ENCODE assay signal across 8 cellular contexts in genomic region chr17:74452841-74453661, GRCh38. TPM values are rescaled to one million over a fixed set of nuclear protein-coding genes. Genes with fewer than 3 reads are reported as not detected.
DNase-seq lines count a peak whose midpoint lies in the region; ATAC-seq and TF ChIP-seq lines count a peak whose summit lies in the region.

No MANE protein-coding gene starts in this region.

- no peak for TF ChIP-seq CTCF in GM10248 (IDR thresholded peaks at IDR 0.05; ENCODE audit: control extremely low read depth, extremely low read depth, low read depth, missing control alignments)

- H3K9me3 ChIP-seq in HUES48 (ENCODE audit: control insufficient read depth, insufficient read depth, low read length) (no peaks in the 10 kb centered on the region), iPS-18c (ENCODE audit: control insufficient read depth, insufficient read depth, low read length) (no peaks in the 10 kb centered on the region), skeletal muscle tissue (ENCODE audit: control insufficient read depth in 3 of 3, low read length in 3 of 3) (no peaks in the 10 kb centered on the region)

- no peaks in the 10 kb centered on the region for H3K36me3 Mint-ChIP-seq in activated CD4-positive, alpha-beta memory T cell treated with anti-CD3 and anti-CD28 coated beads for 36 hours

- intact Hi-C loops in activated CD4-positive, alpha-beta memory T cell treated with anti-CD3 and anti-CD28 coated beads for 36 hours (cut with micrococcal nuclease): no loop called here

- peaks cover 3% of the 10 kb centered on the region for H3K27me3 Mint-ChIP-seq in activated CD4-positive, alpha-beta memory T cell treated with anti-CD3 and anti-CD28 coated beads for 36 hours

- H3K9ac ChIP-seq in HUES48 (ENCODE audit: low read depth, low read length) (no peak overlapping the region), skeletal muscle tissue (ENCODE audit: low read depth in 1 of 3, low read length in 3 of 3) (peak overlapping the region; percentile 72 to 92 (median 75))

- H3K27me3 ChIP-seq in HUES48 (ENCODE audit: control insufficient read depth, insufficient read depth, low read length) (peaks cover 20% of the 10 kb centered on the region), skeletal muscle tissue (ENCODE audit: control insufficient read depth in 3 of 3, insufficient read depth in 3 of 3, low read length in 3 of 3) (no peaks in the 10 kb centered on the region)

- H3K4me3 Mint-ChIP-seq in activated CD4-positive, alpha-beta memory T cell treated with anti-CD3 and anti-CD28 coated beads for 36 hours: peak overlapping the region; percentile 7

- DNase-seq in activated CD4-positive, alpha-beta memory T cell treated with anti-CD3 and anti-CD28 coated beads for 36 hours: no peak
- DNase-seq in KBM-7 (no peak), NK-92 (lab: John Stamatoyannopoulos, UW; ENCODE audit: unreplicated experiment) (no peak), GM10248 (ENCODE audit: extremely low spot score) (no peak)

- H3K36me3 ChIP-seq in HUES48 (ENCODE audit: control insufficient read depth, insufficient read depth, low read length): no peaks in the 10 kb centered on the region
- no peaks in the 10 kb centered on the region for H3K36me3 ChIP-seq in skeletal muscle tissue (ENCODE audit: control insufficient read depth in 3 of 3, insufficient read depth in 3 of 3, low read length in 3 of 3)

- H3K4me1 ChIP-seq in HUES48 (ENCODE audit: control insufficient read depth, insufficient read depth, low read length): peaks cover 28% of the 10 kb centered on the region
- peaks cover 58 to 77% (median 74%) of the 10 kb centered on the region in 3 donors for H3K4me1 ChIP-seq in skeletal muscle tissue (ENCODE audit: control insufficient read depth in 3 of 3, insufficient read depth in 3 of 3, low read length in 3 of 3)

- H3K9me3 Mint-ChIP-seq in activated CD4-positive, alpha-beta memory T cell treated with anti-CD3 and anti-CD28 coated beads for 36 hours: no peaks in the 10 kb centered on the region

- in situ Hi-C loops in KBM-7 (cut with MboI; ENCODE audit: low pct_unique_long_range_greater_than_20kb, low sequenced_read_pairs): loop anchor here (10.0 kb wide), 1 partner anchor 78 kb away; no protein-coding TSS in a partner anchor

- no peak overlapping the region for H3K27ac Mint-ChIP-seq in activated CD4-positive, alpha-beta memory T cell treated with anti-CD3 and anti-CD28 coated beads for 36 hours

- POLR2A ChIA-PET in activated CD4-positive, alpha-beta memory T cell treated with anti-CD3 and anti-CD28 coated beads for 36 hours (lab: Charles Lee): no interaction called here
- POLR2A ChIA-PET in GM10248 (lab: Yijun Ruan, JAX): no interaction called here

- no peak overlapping the region for H3K27ac ChIP-seq in HUES48 (ENCODE audit: low read depth, low read length)
- peak overlapping the region; percentile 97 for H3K27ac ChIP-seq in skeletal muscle tissue (ENCODE audit: low read depth, low read length)

- CTCF ChIA-PET in activated CD4-positive, alpha-beta memory T cell treated with anti-CD3 and anti-CD28 coated beads for 36 hours (lab: Charles Lee): interaction anchor here (0.6 to 5.4 kb wide), 5 partner anchors 16 to 269 kb away, joined by 3 to 39 read pairs (median 8); no protein-coding TSS in a partner anchor
- CTCF ChIA-PET in GM10248 (lab: Yijun Ruan, JAX): interaction anchor here (0.8 to 1.4 kb wide), 5 partner anchors 8 to 80 kb away, joined by 3 to 6 read pairs (median 4); partner anchors contain the start of gene CD300A

- H3K4me3 ChIP-seq in HUES48 (ENCODE audit: low read depth, low read length) (peak overlapping the region; percentile 57), iPS-18c (ENCODE audit: insufficient read depth, low read depth, low read length) (peak overlapping the region; percentile 55), skeletal muscle tissue (ENCODE audit: low read length in 3 of 3) (peak overlapping the region; percentile 56 to 72 (median 61))

- no peak for ATAC-seq in GM18861 (IDR thresholded peaks at IDR 0.05; ENCODE audit: unreplicated experiment)

- H3K4me1 Mint-ChIP-seq in activated CD4-positive, alpha-beta memory T cell treated with anti-CD3 and anti-CD28 coated beads for 36 hours (ENCODE audit: low read depth): peaks cover 11% of the 10 kb centered on the region

RNA-seq across cellular contexts. Expression of gene CD300A, which starts 13.4 kb away (rescaled TPM):
- 10 to 100 TPM; 11.3 to 12.3 TPM for total RNA-seq in activated CD4-positive, alpha-beta memory T cell treated with anti-CD3 and anti-CD28 coated beads for 36 hours
- total RNA-seq in skeletal muscle tissue: 1.0 TPM

RNA-seq across cellular contexts. Expression of gene GPRC5C, which starts 21.2 kb away (rescaled TPM):
- total RNA-seq in activated CD4-positive, alpha-beta memory T cell treated with anti-CD3 and anti-CD28 coated beads for 36 hours: under 1 TPM; 0.40 to 0.41 TPM
- 44.4 TPM for total RNA-seq in skeletal muscle tissue

Comparison
In these comparisons a context has a peak if more than half of its experiments do, and no peak if none do; other contexts are left out.
1. RNA of gene GPRC5C, which starts 21.2 kb away (total RNA-seq): 44.4 TPM in skeletal muscle tissue (single experiment); 0.40 to 0.41 TPM in activated CD4-positive, alpha-beta memory T cell treated with anti-CD3 and anti-CD28 coated beads for 36 hours; every median in the first group is over 10 times any median in the second.
2. Peak in every context shown above with its lines, with median percentiles within 50 percentile points of each other: H3K4me3 ChIP-seq.